In the genomic region with DNA sequence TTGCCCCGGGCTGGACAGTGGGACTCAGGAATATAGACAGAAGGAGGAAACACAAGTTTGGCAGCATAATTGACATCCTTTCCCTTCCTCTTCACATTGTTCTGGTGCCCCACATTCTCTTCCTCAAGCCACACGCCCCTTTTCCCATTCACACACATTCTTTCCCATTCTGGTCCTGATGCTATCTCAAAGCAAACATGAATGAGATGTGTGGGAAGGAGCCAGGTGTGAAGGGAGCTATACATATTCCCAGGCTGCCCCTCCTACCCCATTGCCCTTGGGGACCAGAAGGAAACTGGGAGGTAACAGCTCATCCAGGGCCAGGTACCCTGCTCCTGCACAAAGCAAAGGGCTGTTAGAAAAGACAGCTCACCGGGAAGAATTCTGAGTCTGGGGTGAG, we compare ENCODE assay signal across 23 cellular contexts.
"Had no signal": no experiment of that assay in that cellular context is flagged by ENCODE, and none has a peak within 500 bp of the region (broad histone marks: within the 10 kb centered on the region; RNA-seq: fewer than 3 reads in every experiment).

No MANE protein-coding gene starts in this region.

- H3K27me3 Mint-ChIP-seq: naive B cell; stimulated activated naive B cell treated with anti-CD40 and anti-IgM and Interleukin-4, amounts not matched to agents 10 μg/mL and 1 μg/mL and 100 μg/mL, for 72 hours; stimulated activated naive CD8-positive, alpha-beta T cell treated with anti-CD3 and anti-CD28 coated beads, Interleukin-15, amount 100 ng/mL, for 72 hours had no signal

- DNase-seq: effector memory CD4-positive, alpha-beta T cell; esophagus squamous epithelium; foreskin fibroblast; glutamatergic neuron; left lung; lower lobe of right lung; mesenchymal stem cell; naive B cell; occipital lobe; stimulated activated CD4-positive, alpha-beta T cell treated with anti-CD3 and anti-CD28 coated beads, Interleukin-15, amount 100 ng/mL, for 24 hours; stimulated activated CD4-positive, alpha-beta T cell treated with anti-CD3 and anti-CD28 coated beads, Interleukin-1b, Interleukin-23, amount 100 ng/mL, for 48 hours; stimulated activated CD4-positive, alpha-beta T cell treated with anti-CD3 and anti-CD28 coated beads, Interleukin-4, amount 100 ng/mL, for 24 hours; stimulated activated naive B cell treated with anti-CD40 and anti-IgM and Interleukin-4, amounts not matched to agents 10 μg/mL and 1 μg/mL and 100 μg/mL, for 72 hours; stimulated activated naive CD8-positive, alpha-beta T cell treated with anti-CD3 and anti-CD28 coated beads, Interleukin-15, amount 100 ng/mL, for 72 hours; transverse colon had no signal

- H3K4me1 Mint-ChIP-seq: naive B cell, nephron had no signal

- ATAC-seq: gastroesophageal sphincter; lower lobe of right lung; sciatic nerve; stimulated activated naive B cell treated with anti-CD40 and anti-IgM and Interleukin-4, amounts not matched to agents 10 μg/mL and 1 μg/mL and 100 μg/mL, for 72 hours; stimulated activated naive CD8-positive, alpha-beta T cell treated with anti-CD3 and anti-CD28 coated beads, Interleukin-15, amount 100 ng/mL, for 72 hours had no signal

- H3K4me3 ChIP-seq: esophagus squamous epithelium, gastroesophageal sphincter, left lung, lower lobe of right lung, spleen, thoracic aorta, transverse colon had no signal

- FAIRE-seq: endometrium, keratinocyte had no signal

- H2AFZ ChIP-seq: parathyroid adenoma had no signal

- H3K27ac ChIP-seq: esophagus squamous epithelium, gastroesophageal sphincter, left lung, lower lobe of right lung, parathyroid adenoma, spleen, thoracic aorta, transverse colon had no signal

- H3K9me3 ChIP-seq: esophagus squamous epithelium, gastroesophageal sphincter, left lung, lower lobe of right lung, spleen, thoracic aorta, transverse colon had no signal

- H3K4me1 ChIP-seq: parathyroid adenoma, transverse colon had no signal

- H3K9me3 Mint-ChIP-seq: naive B cell; nephron; stimulated activated naive B cell treated with anti-CD40 and anti-IgM and Interleukin-4, amounts not matched to agents 10 μg/mL and 1 μg/mL and 100 μg/mL, for 72 hours; stimulated activated naive CD8-positive, alpha-beta T cell treated with anti-CD3 and anti-CD28 coated beads, Interleukin-15, amount 100 ng/mL, for 72 hours had no signal

- H3K79me2 ChIP-seq: parathyroid adenoma had no signal

- H3K9ac ChIP-seq: parathyroid adenoma had no signal

- H3K27ac Mint-ChIP-seq: nephron; stimulated activated naive B cell treated with anti-CD40 and anti-IgM and Interleukin-4, amounts not matched to agents 10 μg/mL and 1 μg/mL and 100 μg/mL, for 72 hours; stimulated activated naive CD8-positive, alpha-beta T cell treated with anti-CD3 and anti-CD28 coated beads, Interleukin-15, amount 100 ng/mL, for 72 hours had no signal

- H3K27me3 ChIP-seq: esophagus squamous epithelium, gastroesophageal sphincter, left lung, spleen, transverse colon had no signal

- H3K4me3 Mint-ChIP-seq: naive B cell; nephron; stimulated activated naive B cell treated with anti-CD40 and anti-IgM and Interleukin-4, amounts not matched to agents 10 μg/mL and 1 μg/mL and 100 μg/mL, for 72 hours; stimulated activated naive CD8-positive, alpha-beta T cell treated with anti-CD3 and anti-CD28 coated beads, Interleukin-15, amount 100 ng/mL, for 72 hours had no signal
